Comparison of ENCODE assay signal across 9 cellular contexts in the genomic region with DNA sequence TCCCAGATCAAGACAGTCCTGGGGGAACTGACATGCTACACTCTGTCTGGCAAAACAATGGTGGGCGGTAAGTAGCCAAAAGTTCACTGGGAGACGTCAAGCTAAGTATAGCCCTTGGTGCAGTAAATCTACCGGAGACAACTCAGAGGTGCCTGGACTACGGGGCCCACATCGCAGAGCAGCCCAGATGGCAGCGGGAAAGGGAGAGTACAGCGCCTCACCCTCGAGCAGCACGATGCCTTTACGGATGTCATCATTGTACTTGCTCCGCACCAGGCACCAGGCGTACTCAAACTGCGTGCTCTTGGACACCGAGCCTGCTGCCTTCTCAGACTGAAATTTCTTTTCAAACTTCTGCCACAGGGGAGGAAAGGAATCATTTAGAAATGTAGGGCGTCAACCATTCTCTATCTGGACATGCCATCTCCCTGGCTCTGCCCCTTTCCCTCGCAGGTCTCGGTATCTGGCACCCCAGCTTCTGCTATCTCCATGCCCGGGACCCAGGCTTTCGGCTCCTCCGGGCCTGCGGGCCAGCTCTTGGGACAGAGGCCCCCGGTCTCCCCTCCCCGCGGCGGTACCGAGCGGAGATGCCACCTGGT. TPM values are rescaled to one million over a fixed set of nuclear protein-coding genes. Genes with fewer than 3 reads are reported as not detected.
DNase-seq lines count a peak whose midpoint lies in the region; ATAC-seq and TF ChIP-seq lines count a peak whose summit lies in the region.
"Had no signal": no experiment of that assay in that cellular context is flagged by ENCODE, and none has a peak within 500 bp of the region (broad histone marks: within the 10 kb centered on the region; RNA-seq: fewer than 3 reads in every experiment).

No MANE protein-coding gene starts in this region.

- H3K4me1 ChIP-seq in cardiac muscle cell (ENCODE audit: low read depth) (peaks cover 10% of the 10 kb centered on the region), esophagus (ENCODE audit: control insufficient read depth in 2 of 2, insufficient read depth in 2 of 2, low read length in 1 of 2) (peaks cover 7 to 15% of the 10 kb centered on the region in 2 donors)

- H3K36me3 ChIP-seq in cardiac muscle cell = peaks cover 8% of the 10 kb centered on the region
- H3K36me3 ChIP-seq in SU-DHL-6 (ENCODE audit: low read length) = 0 out of 2 replicates have a peak, but pooled peaks cover 4% of the 10 kb centered on the region
- H3K36me3 ChIP-seq in esophagus (ENCODE audit: control insufficient read depth in 2 of 2, insufficient read depth in 2 of 2, low read length in 1 of 2) = peaks cover 5 to 16% of the 10 kb centered on the region in 2 donors
- H3K36me3 ChIP-seq in neural cell (ENCODE audit: insufficient read depth, low read length) = no peaks in the 10 kb centered on the region

- H4K20me1 ChIP-seq in SU-DHL-6 (ENCODE audit: low read depth, low read length) (no peaks in the 10 kb centered on the region; the same call in 1 of the 2 replicates), neural cell (ENCODE audit: insufficient read depth) (no peaks in the 10 kb centered on the region)

- peaks cover 49% of the 10 kb centered on the region for H3K79me2 ChIP-seq in SU-DHL-6 (ENCODE audit: insufficient read depth, low read length)
- H3K79me2 ChIP-seq in neural cell (replicated peaks; ENCODE audit: insufficient read depth, low read length) = peaks cover 17% of the 10 kb centered on the region

- H3K4me3 ChIP-seq in cardiac muscle cell (peak overlapping the region; percentile 81), SU-DHL-6 (ENCODE audit: insufficient read depth, low read length, poor library complexity, severe bottlenecking) (peak overlapping the region; percentile 93), esophagus (ENCODE audit: low read depth in 1 of 2, low read length in 2 of 2) (peak overlapping the region; percentile 90 to 91), neural cell (ENCODE audit: low read length) (peak overlapping the region; percentile 99)

- no peak for TF ChIP-seq EP300 in neural cell (conservative IDR thresholded peaks at IDR 0.05; ENCODE audit: poor library complexity, severe bottlenecking)

- H2AFZ ChIP-seq in SU-DHL-6 (ENCODE audit: low read depth, low read length, severe bottlenecking) (peak overlapping the region; percentile 58), neural cell (ENCODE audit: low read depth, low read length) (peak overlapping the region; percentile 89)

- DNase-seq in cardiac muscle cell (ENCODE audit: low read depth in 1 of 2, low spot score in 1 of 2) (peak in 1 of 2 donors; percentile 20), left ventricle myocardium superior (no peak), omental fat pad (ENCODE audit: low spot score) (no peak), RPMI8226 (no peak)

- H3K9me3 ChIP-seq in cardiac muscle cell (ENCODE audit: low read depth) = no peaks in the 10 kb centered on the region
- no peaks in the 10 kb centered on the region for H3K9me3 ChIP-seq in SU-DHL-6 (ENCODE audit: insufficient read depth, low read length)
- H3K9me3 ChIP-seq in esophagus (ENCODE audit: control insufficient read depth in 2 of 2, insufficient read depth in 1 of 2, low read depth in 1 of 2, low read length in 1 of 2) = no peaks in the 10 kb centered on the region
- H3K9me3 ChIP-seq in neural cell (ENCODE audit: low read length) = no peaks in the 10 kb centered on the region

- H3F3A ChIP-seq in SU-DHL-6 (ENCODE audit: insufficient read depth) = peaks cover 7% of the 10 kb centered on the region
- H3F3A ChIP-seq in neural cell (ENCODE audit: insufficient read depth, low read length, poor library complexity, severe bottlenecking) = no peaks in the 10 kb centered on the region

- H3K4me2 ChIP-seq in SU-DHL-6 (ENCODE audit: low read depth, low read length, poor library complexity, severe bottlenecking) (peak overlapping the region; percentile 85), neural cell (ENCODE audit: low read length) (peak overlapping the region; percentile 99)

- H3K27ac ChIP-seq in cardiac muscle cell (peak overlapping the region; percentile 92), SU-DHL-6 (ENCODE audit: low read depth, low read length) (no peak overlapping the region; the same call in 1 of the 2 replicates), esophagus (ENCODE audit: low read depth in 2 of 2, low read length in 1 of 2) (peak overlapping the region; percentile 95 to 97), neural cell (ENCODE audit: low read length) (peak overlapping the region; percentile 85)

- H3K9me2 ChIP-seq in SU-DHL-6 (replicated peaks; ENCODE audit: insufficient read depth, low read length) (no peaks in the 10 kb centered on the region), neural cell (ENCODE audit: insufficient read depth, low read length) (no peaks in the 10 kb centered on the region)

- TF ChIP-seq CTCF in cardiac muscle cell (IDR thresholded peaks at IDR 0.05; ENCODE audit: low read depth, low read length) (peak; percentile 90), SU-DHL-6 (IDR thresholded peaks at IDR 0.05; ENCODE audit: insufficient read depth, low read length, poor library complexity, severe bottlenecking) (no peak), neural cell (IDR thresholded peaks at IDR 0.05; ENCODE audit: poor library complexity, severe bottlenecking) (no peak), omental fat pad (IDR thresholded peaks at IDR 0.05) (no peak)

- H3K27me3 ChIP-seq in cardiac muscle cell = no peaks in the 10 kb centered on the region
- no peaks in the 10 kb centered on the region for H3K27me3 ChIP-seq in SU-DHL-6 (ENCODE audit: low read length)
- no peaks in the 10 kb centered on the region for H3K27me3 ChIP-seq in esophagus (ENCODE audit: control insufficient read depth in 1 of 2, insufficient read depth in 2 of 2, low read length in 2 of 2)
- H3K27me3 ChIP-seq in neural cell (ENCODE audit: insufficient read depth, low read depth, low read length) = no peaks in the 10 kb centered on the region

- ATAC-seq in left ventricle myocardium superior (no peak), GM21619 (IDR thresholded peaks at IDR 0.05; ENCODE audit: unreplicated experiment) (no peak), omental fat pad (ENCODE audit: low FRiP score) (no peak)

- TF ChIP-seq RAD21 in neural cell (conservative IDR thresholded peaks at IDR 0.05) = peak; percentile 74

- WGBS in esophagus, 2 donors = 16 to 19% methylated on average over 27 of the region's 27 CpGs

- intact Hi-C loops in left ventricle myocardium superior (cut with micrococcal nuclease) = no loop called here

- H3K9ac ChIP-seq in SU-DHL-6 (ENCODE audit: low read length) (peak overlapping the region; percentile 83), neural cell (ENCODE audit: low read length) (peak overlapping the region; percentile 86)

TF ChIP-seq in neural cell, 6 proteins besides CTCF, POLR2A, EP300 and RAD21 (continues in another document):
- TF ChIP-seq, protein P1, sequence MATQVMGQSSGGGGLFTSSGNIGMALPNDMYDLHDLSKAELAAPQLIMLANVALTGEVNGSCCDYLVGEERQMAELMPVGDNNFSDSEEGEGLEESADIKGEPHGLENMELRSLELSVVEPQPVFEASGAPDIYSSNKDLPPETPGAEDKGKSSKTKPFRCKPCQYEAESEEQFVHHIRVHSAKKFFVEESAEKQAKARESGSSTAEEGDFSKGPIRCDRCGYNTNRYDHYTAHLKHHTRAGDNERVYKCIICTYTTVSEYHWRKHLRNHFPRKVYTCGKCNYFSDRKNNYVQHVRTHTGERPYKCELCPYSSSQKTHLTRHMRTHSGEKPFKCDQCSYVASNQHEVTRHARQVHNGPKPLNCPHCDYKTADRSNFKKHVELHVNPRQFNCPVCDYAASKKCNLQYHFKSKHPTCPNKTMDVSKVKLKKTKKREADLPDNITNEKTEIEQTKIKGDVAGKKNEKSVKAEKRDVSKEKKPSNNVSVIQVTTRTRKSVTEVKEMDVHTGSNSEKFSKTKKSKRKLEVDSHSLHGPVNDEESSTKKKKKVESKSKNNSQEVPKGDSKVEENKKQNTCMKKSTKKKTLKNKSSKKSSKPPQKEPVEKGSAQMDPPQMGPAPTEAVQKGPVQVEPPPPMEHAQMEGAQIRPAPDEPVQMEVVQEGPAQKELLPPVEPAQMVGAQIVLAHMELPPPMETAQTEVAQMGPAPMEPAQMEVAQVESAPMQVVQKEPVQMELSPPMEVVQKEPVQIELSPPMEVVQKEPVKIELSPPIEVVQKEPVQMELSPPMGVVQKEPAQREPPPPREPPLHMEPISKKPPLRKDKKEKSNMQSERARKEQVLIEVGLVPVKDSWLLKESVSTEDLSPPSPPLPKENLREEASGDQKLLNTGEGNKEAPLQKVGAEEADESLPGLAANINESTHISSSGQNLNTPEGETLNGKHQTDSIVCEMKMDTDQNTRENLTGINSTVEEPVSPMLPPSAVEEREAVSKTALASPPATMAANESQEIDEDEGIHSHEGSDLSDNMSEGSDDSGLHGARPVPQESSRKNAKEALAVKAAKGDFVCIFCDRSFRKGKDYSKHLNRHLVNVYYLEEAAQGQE (IDR thresholded peaks at IDR 0.05; ENCODE audit: borderline replicate concordance) = no peak
- TF ChIP-seq POLR2AphosphoS5 (IDR thresholded peaks at IDR 0.05) (no peak), EZH2 (IDR thresholded peaks at IDR 0.05; ENCODE audit: borderline replicate concordance, insufficient read depth, low read length, poor library complexity, severe bottlenecking) (no peak)

RNA-seq across cellular contexts. Expression of gene FIS1, which starts 1.0 kb away (rescaled TPM):
- 333 and 338 TPM in 2 replicates for total RNA-seq in cardiac muscle cell
- 266 and 283 TPM in 2 replicates for polyA plus RNA-seq in cardiac muscle cell
- total RNA-seq in left ventricle myocardium superior = 326 TPM
- polyA plus RNA-seq in esophagus = 100 to 1,000 TPM in 1 of 2 donors, 10 to 100 TPM in 1; 70.0 to 202 TPM
- polyA plus RNA-seq in neural cell = 322 and 339 TPM in 2 replicates
- polyA minus RNA-seq in neural cell = 86.4 and 94.9 TPM in 2 replicates
- total RNA-seq in omental fat pad = 100 to 1,000 TPM; 243 to 384 (median 344) TPM

RNA-seq across cellular contexts. Expression of gene CLDN15, which starts 6.3 kb away (rescaled TPM):
- total RNA-seq in cardiac muscle cell = 2.7 and 4.3 TPM in 2 replicates
- polyA plus RNA-seq in cardiac muscle cell = 2.8 and 3.2 TPM in 2 replicates
- total RNA-seq in left ventricle myocardium superior = 3.8 TPM
- polyA plus RNA-seq in esophagus = 1 to 10 TPM; 3.7 to 5.9 TPM
- polyA plus RNA-seq in neural cell = 8.9 and 10.9 TPM in 2 replicates
- polyA minus RNA-seq in neural cell = 4.3 and 5.8 TPM in 2 replicates
- 100 to 1,000 TPM in 1 of 4 donors, 10 to 100 TPM in 3; 43.3 to 280 (median 60.5) TPM for total RNA-seq in omental fat pad

RNA-seq across cellular contexts. Expression of gene ZNHIT1, which starts 25.9 kb away (rescaled TPM):
- total RNA-seq in cardiac muscle cell (86.7 and 138 TPM in 2 replicates), left ventricle myocardium superior (55.8 TPM), omental fat pad (100 to 1,000 TPM in 1 of 4 donors, 10 to 100 TPM in 3; 54.6 to 113 (median 77.1) TPM)
- polyA plus RNA-seq in cardiac muscle cell (93.4 and 109 TPM in 2 replicates), esophagus (10 to 100 TPM; 56.0 to 73.2 TPM), neural cell (160 and 176 TPM in 2 replicates)
- 66.9 and 77.4 TPM in 2 replicates for polyA minus RNA-seq in neural cell

RNA-seq across cellular contexts. Expression of gene PLOD3, which starts 26.5 kb away (rescaled TPM):
- total RNA-seq in cardiac muscle cell = 45.1 and 52.7 TPM in 2 replicates
- 67.9 and 73.1 TPM in 2 replicates for polyA plus RNA-seq in cardiac muscle cell
- 43.0 TPM for total RNA-seq in left ventricle myocardium superior
- 1 to 10 TPM; 9.2 to 9.7 TPM for polyA plus RNA-seq in esophagus
- polyA plus RNA-seq in neural cell = 17.9 and 19.2 TPM in 2 replicates
- polyA minus RNA-seq in neural cell = 10.8 and 13.1 TPM in 2 replicates
- total RNA-seq in omental fat pad = 10 to 100 TPM; 41.1 to 68.5 (median 51.6) TPM

RNA-seq across cellular contexts. Expression of gene MOGAT3, which starts 43.0 kb away (rescaled TPM):
- not detected in 2 replicates for total RNA-seq in cardiac muscle cell
- not detected in 2 replicates for polyA plus RNA-seq in cardiac muscle cell
- not detected for total RNA-seq in left ventricle myocardium superior
- polyA plus RNA-seq in esophagus = not detected
- polyA plus RNA-seq in neural cell = not detected in 2 replicates
- not detected in 2 replicates for polyA minus RNA-seq in neural cell
- total RNA-seq in omental fat pad = not detected
- total RNA-seq: frontal cortex had no signal
